14 cellular contexts compared by ENCODE assay signal in genomic region chr15:98724017-98724416, GRCh38.
"Had no signal": no experiment of that assay in that cellular context is flagged by ENCODE, and none has a peak within 500 bp of the region (broad histone marks: within the 10 kb centered on the region; RNA-seq: fewer than 3 reads in every experiment).

No MANE protein-coding gene starts in this region.

- DNase-seq: activated CD4-positive, alpha-beta T cell treated with anti-CD3 and anti-CD28 coated beads, Interleukin-2, amount 50 U/mL, for 4 hours; activated CD8-positive, alpha-beta memory T cell treated with anti-CD3 and anti-CD28 coated beads, Interleukin-2, amount 10 ng/mL, durations not matched to agents 7 days and 5 days; activated effector memory CD4-positive, alpha-beta T cell treated with anti-CD3 and anti-CD28 coated beads, Interleukin-2, amount 50 U/mL, for 16 hours; activated T-cell treated with anti-CD3 and anti-CD28 coated beads, Interleukin-2, amount 50 U/mL, for 24 hours; amygdala; cerebellar nuclear complex; mammary epithelial cell; ovary; right cardiac atrium had no signal

- H3K27me3 ChIP-seq: neural progenitor cell, ovary, tibial nerve had no signal

- H3K36me3 ChIP-seq: neural progenitor cell, ovary, tibial nerve had no signal

- H3K36me3 Mint-ChIP-seq: activated CD8-positive, alpha-beta memory T cell treated with anti-CD3 and anti-CD28 coated beads, Interleukin-2, amount 10 ng/mL, durations not matched to agents 7 days and 5 days; stimulated activated effector memory CD8-positive, alpha-beta T cell treated with anti-CD3 and anti-CD28 coated beads, Interleukin-12 subunit alpha, Interleukin-12 subunit beta, amount 100 ng/mL, for 72 hours had no signal

- H3K4me3 ChIP-seq: neural progenitor cell, ovary, tibial nerve had no signal

- H3K27ac Mint-ChIP-seq: activated CD8-positive, alpha-beta memory T cell treated with anti-CD3 and anti-CD28 coated beads, Interleukin-2, amount 10 ng/mL, durations not matched to agents 7 days and 5 days; activated naive CD8-positive, alpha-beta T cell; activated T-cell treated with anti-CD3 and anti-CD28 coated beads, Interleukin-2, amount 50 U/mL, for 24 hours; neural progenitor cell; stimulated activated effector memory CD8-positive, alpha-beta T cell treated with anti-CD3 and anti-CD28 coated beads, Interleukin-12 subunit alpha, Interleukin-12 subunit beta, amount 100 ng/mL, for 72 hours; T-helper 2 cell treated with Interferon-gamma antibody and Interleukin-4, amounts not matched to agents 5 μg/mL and 100 μg/mL, for 36 hours had no signal

- H3K9me3 ChIP-seq: ovary, tibial nerve had no signal

- H3K4me3 Mint-ChIP-seq: activated CD8-positive, alpha-beta memory T cell treated with anti-CD3 and anti-CD28 coated beads, Interleukin-2, amount 10 ng/mL, durations not matched to agents 7 days and 5 days; activated naive CD8-positive, alpha-beta T cell; activated T-cell treated with anti-CD3 and anti-CD28 coated beads, Interleukin-2, amount 50 U/mL, for 24 hours; neural progenitor cell; stimulated activated effector memory CD8-positive, alpha-beta T cell treated with anti-CD3 and anti-CD28 coated beads, Interleukin-12 subunit alpha, Interleukin-12 subunit beta, amount 100 ng/mL, for 72 hours; T-helper 2 cell treated with Interferon-gamma antibody and Interleukin-4, amounts not matched to agents 5 μg/mL and 100 μg/mL, for 36 hours had no signal

- H2AFZ ChIP-seq: neural progenitor cell had no signal

- H3K27me3 Mint-ChIP-seq: activated CD8-positive, alpha-beta memory T cell treated with anti-CD3 and anti-CD28 coated beads, Interleukin-2, amount 10 ng/mL, durations not matched to agents 7 days and 5 days; activated naive CD8-positive, alpha-beta T cell; activated T-cell treated with anti-CD3 and anti-CD28 coated beads, Interleukin-2, amount 50 U/mL, for 24 hours had no signal

- H3K27ac ChIP-seq: neural progenitor cell, ovary, tibial nerve had no signal

- ATAC-seq: activated CD8-positive, alpha-beta memory T cell treated with anti-CD3 and anti-CD28 coated beads, Interleukin-2, amount 10 ng/mL, durations not matched to agents 7 days and 5 days; right cardiac atrium; stimulated activated effector memory CD8-positive, alpha-beta T cell treated with anti-CD3 and anti-CD28 coated beads, Interleukin-12 subunit alpha, Interleukin-12 subunit beta, amount 100 ng/mL, for 72 hours had no signal

- H3K9ac ChIP-seq: neural progenitor cell had no signal

- H3K9me3 Mint-ChIP-seq: activated T-cell treated with anti-CD3 and anti-CD28 coated beads, Interleukin-2, amount 50 U/mL, for 24 hours; stimulated activated effector memory CD8-positive, alpha-beta T cell treated with anti-CD3 and anti-CD28 coated beads, Interleukin-12 subunit alpha, Interleukin-12 subunit beta, amount 100 ng/mL, for 72 hours; T-helper 2 cell treated with Interferon-gamma antibody and Interleukin-4, amounts not matched to agents 5 μg/mL and 100 μg/mL, for 36 hours had no signal

- H3K4me2 ChIP-seq: neural progenitor cell had no signal
